Comparison of ENCODE assay signal across 11 cellular contexts in the genomic region with DNA sequence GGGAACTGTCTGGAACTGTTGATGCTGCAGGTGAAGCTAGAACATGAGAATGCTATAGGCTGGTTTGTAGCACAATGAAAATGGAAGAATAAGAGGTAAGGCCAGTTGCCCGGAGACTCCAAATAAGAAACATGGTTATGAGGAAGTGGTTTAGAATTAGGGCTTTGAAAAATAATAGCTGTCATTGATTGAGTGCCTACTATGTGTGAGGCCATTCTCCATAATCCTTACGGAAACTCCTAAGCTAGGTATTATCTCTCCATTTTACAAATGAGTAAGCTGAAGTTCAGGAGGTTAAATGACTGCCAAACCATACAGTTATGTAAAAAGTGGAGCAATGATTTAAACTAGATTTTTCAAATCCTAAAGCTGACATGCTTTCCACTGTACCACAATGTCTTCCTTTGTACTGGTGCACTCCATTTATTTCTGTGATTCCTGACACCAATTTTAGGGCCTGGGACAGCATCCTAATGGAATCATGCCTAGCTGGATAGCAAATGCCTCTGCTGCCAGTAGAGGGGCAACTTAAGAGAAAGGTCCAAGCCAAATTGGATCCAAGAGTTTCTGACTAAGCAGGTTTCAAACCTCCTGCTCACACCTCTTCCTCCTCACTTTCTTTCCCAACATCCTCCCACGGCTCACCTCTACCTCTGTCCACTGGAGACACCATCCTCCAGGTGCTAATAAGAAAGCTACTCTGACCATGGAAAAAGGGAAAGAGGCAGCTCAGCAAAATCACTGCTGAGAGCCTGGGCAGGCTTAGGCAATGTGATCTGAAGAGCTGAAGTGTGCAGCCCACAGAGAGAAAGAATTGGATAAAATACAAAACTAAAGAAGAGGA. TPM values are rescaled to one million over a fixed set of nuclear protein-coding genes. Genes with fewer than 3 reads are reported as not detected.
A peak's percentile ranks its signal among the peaks of the same experiment; 100 is the strongest.
DNase-seq lines count a peak whose midpoint lies in the region; ATAC-seq, FAIRE-seq and TF ChIP-seq lines count a peak whose summit lies in the region.
"Had no signal": no experiment of that assay in that cellular context is flagged by ENCODE, and none has a peak within 500 bp of the region (broad histone marks: within the 10 kb centered on the region; RNA-seq: fewer than 3 reads in every experiment).

No MANE protein-coding gene starts in this region.

- FAIRE-seq in bronchial epithelial cell (lab: Jason Lieb, UNC): peak; percentile 32
- FAIRE-seq: G401.6 had no signal

- H3K9me3 ChIP-seq in AG04450 (ENCODE audit: control insufficient read depth, insufficient read depth, low read length) (no peaks in the 10 kb centered on the region), adrenal gland (replicated peaks in 1 of 3) (no peaks in the 10 kb centered on the region)
- H3K9me3 ChIP-seq: tibial nerve had no signal

- H3K27me3 ChIP-seq in AG04450 (ENCODE audit: control insufficient read depth, insufficient read depth, low read length) (no peaks in the 10 kb centered on the region), bronchial epithelial cell (ENCODE audit: control insufficient read depth, insufficient read depth, low read length) (no peaks in the 10 kb centered on the region), adrenal gland (no peaks in the 10 kb centered on the region)
- H3K27me3 ChIP-seq: tibial nerve had no signal

- TF ChIP-seq POLR2A in adrenal gland (IDR thresholded peaks at IDR 0.05): no peak

- CTCF ChIA-PET in AG04450 (lab: Charles Lee) (interaction anchor here (0.6 to 1.5 kb wide), 3 partner anchors 25 to 78 kb away, joined by 3 to 4 read pairs (median 3); no protein-coding TSS in a partner anchor), HEK293T (lab: Yijun Ruan, JAX) (no interaction called here)

- POLR2A ChIA-PET in AG04450 (lab: Yijun Ruan, JAX): interaction anchor here (0.7 kb wide), 1 partner anchor 26 kb away, joined by 3 read pairs; no protein-coding TSS in a partner anchor
- POLR2A ChIA-PET in HEK293T (lab: Yijun Ruan, JAX): interaction anchor here (0.6 kb wide), 1 partner anchor 185 kb away, joined by 3 read pairs; no protein-coding TSS in a partner anchor

- intact Hi-C loops in left cardiac atrium (cut with DNase I): no loop called here
- intact Hi-C loops in adrenal gland (cut with DNase I): no loop called here

- 85 to 95% (median 88%) methylated on average over 3 of the region's 3 CpGs for WGBS in adrenal gland, 4 donors

- DNase-seq in AG04450 (ENCODE audit: low read depth, low spot score): no peak
- peak; percentile 66 for DNase-seq in bronchial epithelial cell (ENCODE audit: low read depth)
- DNase-seq in cerebellar cortex (ENCODE audit: low spot score): no peak
- no peak for DNase-seq in left cardiac atrium
- no peak for DNase-seq in HEK293T (ENCODE audit: extremely low spot score)
- DNase-seq in adrenal gland: no peak

- H3K36me3 ChIP-seq in bronchial epithelial cell (ENCODE audit: control insufficient read depth, insufficient read depth, low read length): no peaks in the 10 kb centered on the region
- no peaks in the 10 kb centered on the region for H3K36me3 ChIP-seq in adrenal gland (replicated peaks in 1 of 2)
- H3K36me3 ChIP-seq: tibial nerve had no signal

- peak; percentile 14; the same call in 1 of the 2 replicates for TF ChIP-seq CTCF in AG04450 (IDR thresholded peaks at IDR 0.05; ENCODE audit: low read depth, low read length)
- TF ChIP-seq CTCF in bronchial epithelial cell (IDR thresholded peaks at IDR 0.05; ENCODE audit: insufficient read depth, low read length, severe bottlenecking): no peak
- no peak for TF ChIP-seq CTCF in adrenal gland (IDR thresholded peaks at IDR 0.05)

- no peak overlapping the region for H3K4me3 ChIP-seq in AG04450 (ENCODE audit: low read depth, low read length)
- H3K4me3 ChIP-seq in bronchial epithelial cell (ENCODE audit: low read depth, low read length): no peak overlapping the region
- H3K4me3 ChIP-seq in adrenal gland: no peak overlapping the region
- H3K4me3 ChIP-seq: lung, tibial nerve had no signal

- peak overlapping the region; percentile 80 for H3K27ac ChIP-seq in AG04450 (ENCODE audit: low read depth, low read length)
- no peak overlapping the region for H3K27ac ChIP-seq in adrenal gland
- H3K27ac ChIP-seq: tibial nerve had no signal

- ATAC-seq in GM19438 (IDR thresholded peaks at IDR 0.05; ENCODE audit: low read depth, unreplicated experiment) (peak; percentile 30), HG03432 (IDR thresholded peaks at IDR 0.05; ENCODE audit: unreplicated experiment) (peak; percentile 51), left cardiac atrium (no peak)

- H3K4me1 ChIP-seq in adrenal gland (replicated peaks in 1 of 2): no peaks in the 10 kb centered on the region

TF ChIP-seq in HEK293T, 16 proteins besides CTCF, POLR2A, EP300 and RAD21:
- TF ChIP-seq LEF1 (IDR thresholded peaks at IDR 0.05; ENCODE audit: borderline replicate concordance): no peak
- no peak for TF ChIP-seq FOXA1 (IDR thresholded peaks at IDR 0.05)
- no peak for TF ChIP-seq FOXM1 (IDR thresholded peaks at IDR 0.05; ENCODE audit: borderline replicate concordance)
- TF ChIP-seq CTBP1 (IDR thresholded peaks at IDR 0.05; ENCODE audit: borderline replicate concordance): no peak
- TF ChIP-seq SUZ12 (IDR thresholded peaks at IDR 0.05): no peak
- no peak for TF ChIP-seq L3MBTL2 (conservative IDR thresholded peaks at IDR 0.05)
- TF ChIP-seq, protein P1, sequence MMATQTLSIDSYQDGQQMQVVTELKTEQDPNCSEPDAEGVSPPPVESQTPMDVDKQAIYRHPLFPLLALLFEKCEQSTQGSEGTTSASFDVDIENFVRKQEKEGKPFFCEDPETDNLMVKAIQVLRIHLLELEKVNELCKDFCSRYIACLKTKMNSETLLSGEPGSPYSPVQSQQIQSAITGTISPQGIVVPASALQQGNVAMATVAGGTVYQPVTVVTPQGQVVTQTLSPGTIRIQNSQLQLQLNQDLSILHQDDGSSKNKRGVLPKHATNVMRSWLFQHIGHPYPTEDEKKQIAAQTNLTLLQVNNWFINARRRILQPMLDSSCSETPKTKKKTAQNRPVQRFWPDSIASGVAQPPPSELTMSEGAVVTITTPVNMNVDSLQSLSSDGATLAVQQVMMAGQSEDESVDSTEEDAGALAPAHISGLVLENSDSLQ (IDR thresholded peaks at IDR 0.05): no peak
- no peak for TF ChIP-seq HDGF (IDR thresholded peaks at IDR 0.05; ENCODE audit: borderline replicate concordance)
- TF ChIP-seq ARNT (IDR thresholded peaks at IDR 0.05): no peak
- no peak for TF ChIP-seq SP1 (IDR thresholded peaks at IDR 0.05)
- TF ChIP-seq BHLHE40 (IDR thresholded peaks at IDR 0.05; ENCODE audit: borderline replicate concordance): no peak
- TF ChIP-seq NFRKB (IDR thresholded peaks at IDR 0.05): no peak
- TF ChIP-seq FOXK2 (IDR thresholded peaks at IDR 0.05): no peak
- TF ChIP-seq ZNF384 (IDR thresholded peaks at IDR 0.05): no peak
- no peak for TF ChIP-seq ELF4 (IDR thresholded peaks at IDR 0.05)
- no peak for TF ChIP-seq TARDBP (IDR thresholded peaks at IDR 0.05)
TF ChIP-seq in HEK293T: peak in this region for 0.

RNA-seq across cellular contexts. Expression of a gene that starts 46.9 kb away (rescaled TPM):
- polyA plus RNA-seq in AG04450 (2011; rRNA removed) (294 and 303 TPM in 2 replicates), adrenal gland (100 to 1,000 TPM in 1 of 3 donors, 10 to 100 TPM in 2; 33.9 to 217 (median 52.8) TPM)
- 361 and 502 TPM in 2 replicates for polyA minus RNA-seq in AG04450 (2011; rRNA and poly(A)+ RNA removed)
- total RNA-seq in bronchial epithelial cell (196 and 203 TPM in 2 replicates), left cardiac atrium (100 to 1,000 TPM; 148 to 260 TPM), adrenal gland (100 to 1,000 TPM in 7 of 8 donors, 10 to 100 TPM in 1; 96.3 to 194 (median 121) TPM)

Comparison
In these comparisons a context has a peak if more than half of its experiments do, and no peak if none do; other contexts are left out.
1. ATAC-seq: peak in GM19438 (single experiment) and HG03432 (single experiment); none in left cardiac atrium (0 of 2).